Comparison of ENCODE assay signal across 36 cellular contexts in the genomic region with DNA sequence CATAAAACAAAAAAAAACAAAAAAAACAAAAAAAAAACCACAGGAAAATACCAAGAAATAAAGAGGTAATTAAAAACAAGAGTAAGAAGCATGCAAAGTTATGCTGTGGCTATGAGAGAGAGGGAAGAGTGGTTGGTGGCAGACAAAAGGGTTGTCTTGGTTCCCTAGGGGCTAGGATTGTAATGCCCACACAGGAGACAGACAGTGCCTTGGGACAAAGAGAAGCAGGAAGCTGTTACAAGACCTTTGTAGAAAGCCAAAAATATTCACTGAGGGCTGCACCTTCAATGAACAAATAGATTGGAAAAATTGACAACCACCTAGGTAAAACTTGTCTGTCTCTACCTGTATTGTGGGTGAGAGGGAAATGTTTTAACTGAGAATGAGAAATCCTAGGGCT. TPM values are rescaled to one million over a fixed set of nuclear protein-coding genes. Genes with fewer than 3 reads are reported as not detected.
"Had no signal": no experiment of that assay in that cellular context is flagged by ENCODE, and none has a peak within 500 bp of the region (broad histone marks: within the 10 kb centered on the region; RNA-seq: fewer than 3 reads in every experiment).

No MANE protein-coding gene starts in this region.

- H3K27ac Mint-ChIP-seq: activated CD4-positive, alpha-beta memory T cell treated with anti-CD3 and anti-CD28 coated beads for 36 hours; activated CD4-positive, alpha-beta T cell treated with anti-CD3 and anti-CD28 coated beads, Interleukin-2, amount 10 ng/mL, durations not matched to agents 24 days and 14 days; activated naive CD4-positive, alpha-beta T cell treated with anti-CD3 and anti-CD28 coated beads, Interleukin-2, amount 10 ng/mL, durations not matched to agents 7 days and 5 days; activated naive CD8-positive, alpha-beta T cell treated with anti-CD3 and anti-CD28 coated beads, Interleukin-2, amount 10 ng/mL, durations not matched to agents 7 days and 5 days; activated T-cell treated with anti-CD3 and anti-CD28 coated beads, Interleukin-2, amount 50 U/mL, for 24 hours; brain; mesothelial cell of epicardium; naive B cell; stimulated activated memory B cell treated with anti-CD40 and anti-IgM and Interleukin-4, amounts not matched to agents 10 μg/mL and 1 μg/mL and 100 μg/mL, for 72 hours; stimulated activated naive CD8-positive, alpha-beta T cell treated with anti-CD3 and anti-CD28 coated beads, Interleukin-15, amount 100 ng/mL, for 72 hours; T-helper 1 cell treated with Interleukin-12 subunit alpha and Interleukin-12 subunit beta and Interleukin-4 antibody, amounts not matched to agents 30 μg/mL and 1 μg/mL, for 36 hours had no signal

- DNase-seq: activated CD4-positive, alpha-beta memory T cell treated with anti-CD3 and anti-CD28 coated beads for 36 hours; activated CD4-positive, alpha-beta T cell treated with anti-CD3 and anti-CD28 coated beads, Interleukin-2, amount 10 ng/mL, durations not matched to agents 24 days and 14 days; activated CD4-positive, CD25-positive, alpha-beta regulatory T cell treated with anti-CD3 and anti-CD28 coated beads, Interleukin-2, amount 50 U/mL, for 72 hours; activated CD8-positive, alpha-beta memory T cell treated with anti-CD3 and anti-CD28 coated beads, Interleukin-2, amount 50 U/mL, for 48 hours; activated gamma-delta T cell; activated naive CD4-positive, alpha-beta T cell treated with anti-CD3 and anti-CD28 coated beads, Interleukin-2, amount 10 ng/mL, durations not matched to agents 7 days and 5 days; activated naive CD8-positive, alpha-beta T cell treated with anti-CD3 and anti-CD28 coated beads, Interleukin-2, amount 10 ng/mL, durations not matched to agents 7 days and 5 days; activated T-cell treated with anti-CD3 and anti-CD28 coated beads, Interleukin-2, amount 50 U/mL, for 24 hours; cortex of kidney; foreskin keratinocyte; heart left ventricle; left ventricle myocardium inferior; naive B cell; nucleus accumbens; psoas muscle; stimulated activated CD4-positive, alpha-beta T cell treated with anti-CD3 and anti-CD28 coated beads, Interleukin-1b, Interleukin-23, amount 100 ng/mL, for 48 hours; stimulated activated CD4-positive, alpha-beta T cell treated with anti-CD3 and anti-CD28 coated beads, Interleukin-4, amount 100 ng/mL, for 4 hours; stimulated activated CD8-positive, alpha-beta memory T cell treated with anti-CD3 and anti-CD28 coated beads, Interleukin-4, amount 100 ng/mL, for 48 hours; stimulated activated naive CD8-positive, alpha-beta T cell treated with anti-CD3 and anti-CD28 coated beads, Interleukin-15, amount 100 ng/mL, for 72 hours; substantia nigra; T-helper 9 cell; upper lobe of left lung; WERI-Rb-1 had no signal

- ATAC-seq: foreskin keratinocyte; heart left ventricle; psoas muscle; stimulated activated memory B cell treated with anti-CD40 and anti-IgM and Interleukin-4, amounts not matched to agents 10 μg/mL and 1 μg/mL and 100 μg/mL, for 72 hours; stimulated activated naive CD8-positive, alpha-beta T cell treated with anti-CD3 and anti-CD28 coated beads, Interleukin-15, amount 100 ng/mL, for 72 hours had no signal

- H3K9ac ChIP-seq: parathyroid adenoma had no signal

- H3K36me3 Mint-ChIP-seq: activated CD4-positive, alpha-beta memory T cell treated with anti-CD3 and anti-CD28 coated beads for 36 hours; activated naive CD4-positive, alpha-beta T cell treated with anti-CD3 and anti-CD28 coated beads, Interleukin-2, amount 10 ng/mL, durations not matched to agents 7 days and 5 days; activated naive CD8-positive, alpha-beta T cell treated with anti-CD3 and anti-CD28 coated beads, Interleukin-2, amount 10 ng/mL, durations not matched to agents 7 days and 5 days had no signal

- H3K4me1 Mint-ChIP-seq: activated CD4-positive, alpha-beta T cell treated with anti-CD3 and anti-CD28 coated beads, Interleukin-2, amount 10 ng/mL, durations not matched to agents 24 days and 14 days; activated naive CD4-positive, alpha-beta T cell treated with anti-CD3 and anti-CD28 coated beads, Interleukin-2, amount 10 ng/mL, durations not matched to agents 7 days and 5 days; activated naive CD8-positive, alpha-beta T cell treated with anti-CD3 and anti-CD28 coated beads, Interleukin-2, amount 10 ng/mL, durations not matched to agents 7 days and 5 days; naive B cell; stimulated activated memory B cell treated with anti-CD40 and anti-IgM and Interleukin-4, amounts not matched to agents 10 μg/mL and 1 μg/mL and 100 μg/mL, for 72 hours; stimulated activated naive CD8-positive, alpha-beta T cell treated with anti-CD3 and anti-CD28 coated beads, Interleukin-15, amount 100 ng/mL, for 72 hours had no signal

- H3K9me3 Mint-ChIP-seq: activated CD4-positive, alpha-beta memory T cell treated with anti-CD3 and anti-CD28 coated beads for 36 hours; activated CD4-positive, alpha-beta T cell treated with anti-CD3 and anti-CD28 coated beads, Interleukin-2, amount 10 ng/mL, durations not matched to agents 24 days and 14 days; activated naive CD4-positive, alpha-beta T cell treated with anti-CD3 and anti-CD28 coated beads, Interleukin-2, amount 10 ng/mL, durations not matched to agents 7 days and 5 days; activated naive CD8-positive, alpha-beta T cell treated with anti-CD3 and anti-CD28 coated beads, Interleukin-2, amount 10 ng/mL, durations not matched to agents 7 days and 5 days; activated T-cell treated with anti-CD3 and anti-CD28 coated beads, Interleukin-2, amount 50 U/mL, for 24 hours; stimulated activated naive CD8-positive, alpha-beta T cell treated with anti-CD3 and anti-CD28 coated beads, Interleukin-15, amount 100 ng/mL, for 72 hours; T-helper 1 cell treated with Interleukin-12 subunit alpha and Interleukin-12 subunit beta and Interleukin-4 antibody, amounts not matched to agents 30 μg/mL and 1 μg/mL, for 36 hours had no signal

- H3K9me3 ChIP-seq: ascending aorta, esophagus muscularis mucosa, psoas muscle, right atrium auricular region, upper lobe of left lung, vagina had no signal

- H3K4me3 Mint-ChIP-seq: activated CD4-positive, alpha-beta memory T cell treated with anti-CD3 and anti-CD28 coated beads for 36 hours; activated CD4-positive, alpha-beta T cell treated with anti-CD3 and anti-CD28 coated beads, Interleukin-2, amount 10 ng/mL, durations not matched to agents 24 days and 14 days; activated naive CD4-positive, alpha-beta T cell treated with anti-CD3 and anti-CD28 coated beads, Interleukin-2, amount 10 ng/mL, durations not matched to agents 7 days and 5 days; activated naive CD8-positive, alpha-beta T cell treated with anti-CD3 and anti-CD28 coated beads, Interleukin-2, amount 10 ng/mL, durations not matched to agents 7 days and 5 days; activated T-cell treated with anti-CD3 and anti-CD28 coated beads, Interleukin-2, amount 50 U/mL, for 24 hours; brain; mesothelial cell of epicardium; naive B cell; stimulated activated memory B cell treated with anti-CD40 and anti-IgM and Interleukin-4, amounts not matched to agents 10 μg/mL and 1 μg/mL and 100 μg/mL, for 72 hours; stimulated activated naive CD8-positive, alpha-beta T cell treated with anti-CD3 and anti-CD28 coated beads, Interleukin-15, amount 100 ng/mL, for 72 hours; T-helper 1 cell treated with Interleukin-12 subunit alpha and Interleukin-12 subunit beta and Interleukin-4 antibody, amounts not matched to agents 30 μg/mL and 1 μg/mL, for 36 hours had no signal

- H3K27me3 ChIP-seq: ascending aorta, cardiac muscle cell, esophagus muscularis mucosa, foreskin keratinocyte, heart left ventricle, right atrium auricular region, upper lobe of left lung, vagina had no signal

- H3K4me1 ChIP-seq: parathyroid adenoma, psoas muscle had no signal

- H3K4me3 ChIP-seq: ascending aorta, cardiac muscle cell, esophagus muscularis mucosa, heart left ventricle, left ventricle myocardium inferior, lung, psoas muscle, right atrium auricular region, smooth muscle cell, upper lobe of left lung, vagina had no signal

- H3K27ac ChIP-seq: ascending aorta, cardiac muscle cell, foreskin keratinocyte, heart left ventricle, left ventricle myocardium inferior, parathyroid adenoma, psoas muscle, right atrium auricular region, vagina, WERI-Rb-1 had no signal

- H3K36me3 ChIP-seq: ascending aorta, cardiac muscle cell, esophagus muscularis mucosa, heart left ventricle, left ventricle myocardium inferior, right atrium auricular region, upper lobe of left lung, vagina, WERI-Rb-1 had no signal

RNA-seq across cellular contexts. Expression of a gene that starts 44.9 kb away (rescaled TPM):
- total RNA-seq: activated CD4-positive, alpha-beta memory T cell treated with anti-CD3 and anti-CD28 coated beads for 36 hours; activated CD4-positive, alpha-beta T cell treated with anti-CD3 and anti-CD28 coated beads, Interleukin-2, amount 10 ng/mL, durations not matched to agents 24 days and 14 days; activated CD8-positive, alpha-beta memory T cell treated with anti-CD3 and anti-CD28 coated beads for 36 hours; activated naive CD8-positive, alpha-beta T cell treated with anti-CD3 and anti-CD28 coated beads, Interleukin-2, amount 10 ng/mL, durations not matched to agents 7 days and 5 days had no signal
